In the genomic region with DNA sequence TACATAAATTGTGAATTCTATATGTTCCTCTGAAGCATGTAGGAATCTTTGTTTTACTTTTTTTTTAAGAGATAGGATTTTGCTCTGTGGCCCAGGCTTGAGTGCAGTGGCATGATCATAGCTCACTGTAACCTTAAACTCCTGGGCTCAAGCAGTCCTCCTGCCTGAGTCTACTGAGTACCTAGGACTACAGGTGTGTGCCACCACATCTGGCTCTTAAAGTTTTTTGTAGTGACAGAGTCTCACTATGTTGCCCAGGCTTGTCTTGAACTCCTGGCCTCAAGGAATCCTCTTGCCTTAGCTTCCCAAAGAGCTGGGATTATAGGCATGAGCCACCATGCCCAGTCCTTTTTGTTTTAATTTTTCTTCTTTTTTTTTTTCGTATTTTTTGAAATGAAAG, we compare ENCODE assay signal across 18 cellular contexts. TPM values are rescaled to one million over a fixed set of nuclear protein-coding genes. Genes with fewer than 3 reads are reported as not detected.
DNase-seq lines count a peak whose midpoint lies in the region; ATAC-seq and FAIRE-seq lines count a peak whose summit lies in the region.
"Had no signal": no experiment of that assay in that cellular context is flagged by ENCODE, and none has a peak within 500 bp of the region (broad histone marks: within the 10 kb centered on the region; RNA-seq: fewer than 3 reads in every experiment).

No MANE protein-coding gene starts in this region.

- H3K36me3 Mint-ChIP-seq in activated T-cell treated with anti-CD3 and anti-CD28 coated beads, Interleukin-2, amount 50 U/mL, for 72 hours (ENCODE audit: insufficient read depth in 2 of 2): peaks cover 27 to 60% of the 10 kb centered on the region in 2 donors
- H3K36me3 Mint-ChIP-seq in naive B cell: peaks cover 59 to 69% of the 10 kb centered on the region in 2 donors
- peaks cover 79 to 80% of the 10 kb centered on the region in 2 donors for H3K36me3 Mint-ChIP-seq in stimulated activated naive B cell treated with anti-CD40 and anti-IgM and Interleukin-4, amounts not matched to agents 10 μg/mL and 1 μg/mL and 100 μg/mL, for 72 hours

- H3K27ac Mint-ChIP-seq in activated T-cell treated with anti-CD3 and anti-CD28 coated beads, Interleukin-2, amount 50 U/mL, for 72 hours: peak overlapping the region; percentile 43
- peak overlapping the region in 5 of 6 donors; percentile 61 to 89 (median 83) for H3K27ac Mint-ChIP-seq in naive B cell
- H3K27ac Mint-ChIP-seq in stimulated activated naive B cell treated with anti-CD40 and anti-IgM and Interleukin-4, amounts not matched to agents 10 μg/mL and 1 μg/mL and 100 μg/mL, for 72 hours: peak overlapping the region; percentile 77
- H3K27ac Mint-ChIP-seq: GM23338 had no signal

- DNase-seq in activated T-cell treated with anti-CD3 and anti-CD28 coated beads, Interleukin-2, amount 50 U/mL, for 72 hours: no peak
- DNase-seq in activated T-cell treated with anti-CD3 and anti-CD28 coated beads, Interleukin-2, amount 50 U/mL, for 1 hour: no peak
- DNase-seq in GM18507 (ENCODE audit: extremely low spot score, insufficient read length, low read depth) (no peak), naive B cell (no peak), SKM-1 treated with dmso at 0.1 percent for 144 hours (lab: John Stamatoyannopoulos, UW; ENCODE audit: unreplicated experiment) (no peak)
- DNase-seq in stimulated activated naive B cell treated with anti-CD40 and anti-IgM and Interleukin-4, amounts not matched to agents 10 μg/mL and 1 μg/mL and 100 μg/mL, for 72 hours: no peak
- DNase-seq: 8988T; ACHN; C1 segment of cervical spinal cord; CD4-positive, alpha-beta T cell; DMS79; H7; IMR-90 had no signal

- H3K27me3 Mint-ChIP-seq in activated T-cell treated with anti-CD3 and anti-CD28 coated beads, Interleukin-2, amount 50 U/mL, for 72 hours (ENCODE audit: low read depth): no peaks in the 10 kb centered on the region
- no peaks in the 10 kb centered on the region for H3K27me3 Mint-ChIP-seq in naive B cell
- H3K27me3 Mint-ChIP-seq in stimulated activated naive B cell treated with anti-CD40 and anti-IgM and Interleukin-4, amounts not matched to agents 10 μg/mL and 1 μg/mL and 100 μg/mL, for 72 hours: no peaks in the 10 kb centered on the region
- H3K27me3 Mint-ChIP-seq: CD4-positive, alpha-beta T cell had no signal

- ATAC-seq in activated T-cell treated with anti-CD3 and anti-CD28 coated beads, Interleukin-2, amount 50 U/mL, for 72 hours (replicated peaks in 1 of 2): no peak
- no peak for ATAC-seq in naive B cell (ENCODE audit: low read depth in 2 of 2)
- no peak for ATAC-seq in stimulated activated naive B cell treated with anti-CD40 and anti-IgM and Interleukin-4, amounts not matched to agents 10 μg/mL and 1 μg/mL and 100 μg/mL, for 72 hours (replicated peaks)
- no peak for ATAC-seq in GM19023 (IDR thresholded peaks at IDR 0.05; ENCODE audit: unreplicated experiment)
- ATAC-seq: GM23338 had no signal

- H3K4me3 Mint-ChIP-seq in activated T-cell treated with anti-CD3 and anti-CD28 coated beads, Interleukin-2, amount 50 U/mL, for 72 hours: no peak overlapping the region
- no peak overlapping the region for H3K4me3 Mint-ChIP-seq in naive B cell
- no peak overlapping the region for H3K4me3 Mint-ChIP-seq in stimulated activated naive B cell treated with anti-CD40 and anti-IgM and Interleukin-4, amounts not matched to agents 10 μg/mL and 1 μg/mL and 100 μg/mL, for 72 hours
- H3K4me3 Mint-ChIP-seq: CD4-positive, alpha-beta T cell; GM23338 had no signal

- H3K9me3 Mint-ChIP-seq in activated T-cell treated with anti-CD3 and anti-CD28 coated beads, Interleukin-2, amount 50 U/mL, for 72 hours: peaks cover 5 to 7% of the 10 kb centered on the region in 2 donors
- H3K9me3 Mint-ChIP-seq in naive B cell: peaks cover 5 to 25% (median 13%) of the 10 kb centered on the region in 7 donors
- H3K9me3 Mint-ChIP-seq in stimulated activated naive B cell treated with anti-CD40 and anti-IgM and Interleukin-4, amounts not matched to agents 10 μg/mL and 1 μg/mL and 100 μg/mL, for 72 hours: peaks cover 21 to 25% of the 10 kb centered on the region in 2 donors

- peak; percentile 21 for FAIRE-seq in GM18507 (lab: Jason Lieb, UNC)
- FAIRE-seq: GM12892 had no signal

- H3K4me1 Mint-ChIP-seq in activated T-cell treated with anti-CD3 and anti-CD28 coated beads, Interleukin-2, amount 50 U/mL, for 72 hours (ENCODE audit: low read depth): peaks cover 59% of the 10 kb centered on the region
- H3K4me1 Mint-ChIP-seq in naive B cell: peaks cover 70 to 85% (median 76%) of the 10 kb centered on the region in 3 donors
- peaks cover 33 to 80% of the 10 kb centered on the region in 2 donors for H3K4me1 Mint-ChIP-seq in stimulated activated naive B cell treated with anti-CD40 and anti-IgM and Interleukin-4, amounts not matched to agents 10 μg/mL and 1 μg/mL and 100 μg/mL, for 72 hours
- H3K4me1 Mint-ChIP-seq: GM23338 had no signal

RNA-seq across cellular contexts. Expression of a gene that starts 25.3 kb away (rescaled TPM):
- total RNA-seq in activated T-cell treated with anti-CD3 and anti-CD28 coated beads, Interleukin-2, amount 50 U/mL, for 72 hours: 10 to 100 TPM; 70.7 to 78.9 TPM
- 100 to 1,000 TPM in 1 of 6 donors, 10 to 100 TPM in 4, under 1 TPM in 1; 0.75 to 127 (median 39.8) TPM for polyA plus RNA-seq in naive B cell (ENCODE audit: low read depth in 6 of 6)
- total RNA-seq: G401, IMR-90 had no signal
- polyA plus RNA-seq: IMR-90 had no signal

RNA-seq across cellular contexts. Expression of a gene that starts 29.2 kb away (rescaled TPM):
- under 1 TPM; 0.36 to 0.81 TPM for total RNA-seq in activated T-cell treated with anti-CD3 and anti-CD28 coated beads, Interleukin-2, amount 50 U/mL, for 72 hours
- under 1 TPM in 5 of 6 donors, not detected in 1; 0.16 to 0.80 (median 0.38) TPM for polyA plus RNA-seq in naive B cell (ENCODE audit: low read depth in 6 of 6)
- total RNA-seq: CD4-positive, alpha-beta T cell; G401; GM23338; H7; HT-29; IMR-90 had no signal
- polyA plus RNA-seq: GM23338, IMR-90 had no signal
